Comparison of ENCODE assay signal across 8 cellular contexts in genomic region chrX:109536439-109537323, GRCh38. TPM values are rescaled to one million over a fixed set of nuclear protein-coding genes. Genes with fewer than 3 reads are reported as not detected.
DNase-seq lines count a peak whose midpoint lies in the region; ATAC-seq, FAIRE-seq and TF ChIP-seq lines count a peak whose summit lies in the region.

Gene NXT2 (plus strand): TSS chrX:109536844. CDS start chrX:109537007, 163 bp downstream.

- H3K36me3 ChIP-seq in pancreas (no peaks in the 10 kb centered on the region), thyroid gland (no peaks in the 10 kb centered on the region)

- H3K4me3 Mint-ChIP-seq in activated naive CD8-positive, alpha-beta T cell treated with anti-CD3 and anti-CD28 coated beads, Interleukin-2, amount 50 U/mL, for 24 hours = peak within 1 kb of the TSS; percentile 95

- peaks cover 0 to 8% (median 0%) of the 10 kb centered on the region in 3 donors for H3K4me1 ChIP-seq in pancreas
- H3K4me1 ChIP-seq in thyroid gland = no peaks in the 10 kb centered on the region

- peak within 1 kb of the TSS; percentile 99 for H3K27ac Mint-ChIP-seq in activated naive CD8-positive, alpha-beta T cell treated with anti-CD3 and anti-CD28 coated beads, Interleukin-2, amount 50 U/mL, for 24 hours

- H3K9me3 Mint-ChIP-seq in activated naive CD8-positive, alpha-beta T cell treated with anti-CD3 and anti-CD28 coated beads, Interleukin-2, amount 50 U/mL, for 24 hours = no peaks in the 10 kb centered on the region

- TF ChIP-seq POLR2A in GM12892 (IDR thresholded peaks at IDR 0.05; ENCODE audit: low read depth, low read length) = peak; percentile 88
- TF ChIP-seq POLR2A in thyroid gland (IDR thresholded peaks at IDR 0.05) = peak in 1 of 2 donors; percentile 73

- H3K4me3 ChIP-seq in pancreas (peak within 1 kb of the TSS in 3 of 4 donors; percentile 27 to 43 (median 42)), thyroid gland (replicated peaks in 1 of 3) (peak within 1 kb of the TSS; percentile 13 to 33 (median 30))

- H3K9me3 ChIP-seq in pancreas (no peaks in the 10 kb centered on the region), thyroid gland (no peaks in the 10 kb centered on the region)

- ATAC-seq in HG02840 (IDR thresholded peaks at IDR 0.05; ENCODE audit: low FRiP score, unreplicated experiment) = peak; percentile 95
- ATAC-seq in activated naive CD8-positive, alpha-beta T cell treated with anti-CD3 and anti-CD28 coated beads, Interleukin-2, amount 50 U/mL, for 24 hours = peak; percentile 98
- ATAC-seq in Right ventricle myocardium superior (ENCODE audit: poor library complexity) = peak; percentile 100
- peak; percentile 98 to 99 (median 99) for ATAC-seq in pancreas

- H3K36me3 Mint-ChIP-seq in activated naive CD8-positive, alpha-beta T cell treated with anti-CD3 and anti-CD28 coated beads, Interleukin-2, amount 50 U/mL, for 24 hours (ENCODE audit: low read depth) = peaks cover 2% of the 10 kb centered on the region

- DNase-seq in GM12892 (ENCODE audit: insufficient read length) (peak; percentile 57), NCI-H1436 (lab: John Stamatoyannopoulos, UW) (peak; percentile 90), SW480 (ENCODE audit: low spot score) (peak; percentile 91), Right ventricle myocardium superior (peak; percentile 94), pancreas (peak; percentile 87 to 91 (median 88)), thyroid gland (peak; percentile 90 to 91)
- DNase-seq in activated naive CD8-positive, alpha-beta T cell treated with anti-CD3 and anti-CD28 coated beads, Interleukin-2, amount 50 U/mL, for 24 hours = peak; percentile 82

- intact Hi-C loops in Right ventricle myocardium superior (cut with DNase I) (no loop called here), pancreas (cut with DNase I) (no loop called here), thyroid gland (cut with DNase I) (no loop called here)

- H3K27ac ChIP-seq in pancreas = peak within 1 kb of the TSS; percentile 72 to 92 (median 86)
- peak within 1 kb of the TSS; percentile 80 to 92 (median 82) for H3K27ac ChIP-seq in thyroid gland

- H3K27me3 Mint-ChIP-seq in activated naive CD8-positive, alpha-beta T cell treated with anti-CD3 and anti-CD28 coated beads, Interleukin-2, amount 50 U/mL, for 24 hours = peaks cover 7% of the 10 kb centered on the region

- H3K27me3 ChIP-seq in pancreas (peaks cover 0 to 12% (median 0%) of the 10 kb centered on the region in 4 donors), thyroid gland (no peaks in the 10 kb centered on the region)

- no peak for TF ChIP-seq CTCF in pancreas (IDR thresholded peaks at IDR 0.05)
- TF ChIP-seq CTCF in thyroid gland (IDR thresholded peaks at IDR 0.05) = no peak

- FAIRE-seq in GM12892 (lab: Jason Lieb, UNC) = peak; percentile 94
- peak; percentile 63 for FAIRE-seq in pancreas (lab: Jason Lieb, UNC)

- peaks cover 21% of the 10 kb centered on the region for H3K4me1 Mint-ChIP-seq in activated naive CD8-positive, alpha-beta T cell treated with anti-CD3 and anti-CD28 coated beads, Interleukin-2, amount 50 U/mL, for 24 hours

- 2 to 31% methylated on average over 41 to 43 of the region's 43 CpGs for WGBS in pancreas, 2 donors
- WGBS in thyroid gland, 2 donors = 3 to 4% methylated on average over 19 to 31 of the region's 43 CpGs

RNA-seq across cellular contexts. Expression of gene NXT2, which starts in this region (rescaled TPM):
- polyA plus RNA-seq in GM12892 (2012; ENCODE audit: missing spikeins) = 17.2 TPM
- 1.5 TPM for total RNA-seq in Right ventricle myocardium superior
- 1 to 10 TPM; 2.8 to 5.8 (median 4.4) TPM for total RNA-seq in pancreas
- 1 to 10 TPM; 1.9 to 3.2 TPM for polyA plus RNA-seq in pancreas
- 10 to 100 TPM; 11.9 to 16.0 (median 13.6) TPM for total RNA-seq in thyroid gland

Comparison
In these comparisons a context has a peak if more than half of its experiments do, and no peak if none do; other contexts are left out.
1. Peak in every context shown above with its lines: DNase-seq, ATAC-seq, H3K4me3 ChIP-seq and H3K27ac ChIP-seq.